ENCODE assay signal across 8 cellular contexts in genomic region chr11:43578346-43579170, GRCh38.
DNase-seq lines count a peak whose midpoint lies in the region; ATAC-seq and TF ChIP-seq lines count a peak whose summit lies in the region.

No MANE protein-coding gene starts in this region.

- intact Hi-C loops in CD4-positive, alpha-beta memory T cell (cut with micrococcal nuclease), result no loop called here
- intact Hi-C loops in colonic mucosa (cut with DNase I), result no loop called here

- H3K36me3 Mint-ChIP-seq in CD4-positive, alpha-beta memory T cell, result no peaks in the 10 kb centered on the region

- peak overlapping the region; percentile 59 to 88 (median 74) for H3K4me3 Mint-ChIP-seq in CD4-positive, alpha-beta memory T cell

- TF ChIP-seq CTCF in MM.1S (IDR thresholded peaks at IDR 0.05; ENCODE audit: low read length) (no peak), colonic mucosa (IDR thresholded peaks at IDR 0.05) (no peak)

- POLR2A ChIA-PET in CD4-positive, alpha-beta memory T cell (lab: Charles Lee; ENCODE audit: partially characterized antibody), result no interaction called here

- peaks cover 26 to 61% (median 41%) of the 10 kb centered on the region in 4 donors for H3K4me1 Mint-ChIP-seq in CD4-positive, alpha-beta memory T cell

- peaks cover 15% of the 10 kb centered on the region for H3K4me1 ChIP-seq in CD4-positive, alpha-beta memory T cell (ENCODE audit: insufficient read depth, low read length)
- H3K4me1 ChIP-seq in MM.1S (ENCODE audit: low read length) (peaks cover 14% of the 10 kb centered on the region), colonic mucosa (no peaks in the 10 kb centered on the region), neuron (ENCODE audit: insufficient read depth, low read length) (peaks cover 58% of the 10 kb centered on the region)

- no peaks in the 10 kb centered on the region for H3K9me3 ChIP-seq in CD4-positive, alpha-beta memory T cell (ENCODE audit: control insufficient read depth in 1 of 2, low read length in 2 of 2)
- no peaks in the 10 kb centered on the region for H3K9me3 ChIP-seq in MM.1S (replicated peaks; ENCODE audit: insufficient read depth, low read length)
- H3K9me3 ChIP-seq in colonic mucosa, result no peaks in the 10 kb centered on the region
- H3K9me3 ChIP-seq in neuron (ENCODE audit: low read length), result no peaks in the 10 kb centered on the region

- H3K27ac ChIP-seq in CD4-positive, alpha-beta memory T cell (ENCODE audit: low read depth, low read length), result no peak overlapping the region
- H3K27ac ChIP-seq in MM.1S (ENCODE audit: low read length), result no peak overlapping the region
- no peak overlapping the region for H3K27ac ChIP-seq in colonic mucosa

- DNase-seq in CD4-positive, alpha-beta memory T cell, result no peak
- DNase-seq in MM.1S (no peak), colonic mucosa (no peak)
- no peak for DNase-seq in effector CD4-positive, alpha-beta T cell

- H3K9ac ChIP-seq in MM.1S (ENCODE audit: low read length), result no peak overlapping the region
- H3K9ac ChIP-seq in colonic mucosa (ENCODE audit: low read depth in 2 of 2, low read length in 2 of 2), result no peak overlapping the region

- CTCF ChIA-PET in CD4-positive, alpha-beta memory T cell (lab: Charles Lee; ENCODE audit: partially characterized antibody), result interaction anchor here (0.7 kb wide), 1 partner anchor 13 kb away, joined by 3 read pairs; no protein-coding TSS in a partner anchor

- H3K27me3 ChIP-seq in CD4-positive, alpha-beta memory T cell (ENCODE audit: insufficient read depth, low read length), result peaks cover 71% of the 10 kb centered on the region
- H3K27me3 ChIP-seq in MM.1S (replicated peaks; ENCODE audit: insufficient read depth, low read length), result peaks cover 84% of the 10 kb centered on the region
- peaks cover 93% of the 10 kb centered on the region for H3K27me3 ChIP-seq in colonic mucosa
- peaks cover 69% of the 10 kb centered on the region for H3K27me3 ChIP-seq in neuron (ENCODE audit: insufficient read depth, low read length)

- no peak overlapping the region for H3K27ac Mint-ChIP-seq in CD4-positive, alpha-beta memory T cell

- H3K4me2 ChIP-seq in MM.1S (ENCODE audit: low read depth, low read length), result peak overlapping the region; percentile 96; the same call in 1 of the 2 replicates

- no peaks in the 10 kb centered on the region for H3K9me2 ChIP-seq in MM.1S (replicated peaks; ENCODE audit: insufficient read depth, low read length)

- peaks cover 0 to 9% (median 4%) of the 10 kb centered on the region in 8 donors for H3K9me3 Mint-ChIP-seq in CD4-positive, alpha-beta memory T cell

- H3F3A ChIP-seq in MM.1S (ENCODE audit: insufficient read depth, low read length), result no peaks in the 10 kb centered on the region

- H3K36me3 ChIP-seq in CD4-positive, alpha-beta memory T cell (ENCODE audit: insufficient read depth, low read length), result no peaks in the 10 kb centered on the region
- H3K36me3 ChIP-seq in MM.1S (replicated peaks; ENCODE audit: insufficient read depth, low read length), result no peaks in the 10 kb centered on the region
- no peaks in the 10 kb centered on the region for H3K36me3 ChIP-seq in colonic mucosa
- H3K36me3 ChIP-seq in neuron (ENCODE audit: insufficient read depth, low read length), result no peaks in the 10 kb centered on the region

- H2AFZ ChIP-seq in MM.1S (ENCODE audit: low read length) (no peak overlapping the region), neuron (ENCODE audit: low read depth, low read length) (no peak overlapping the region)

- H4K20me1 ChIP-seq in MM.1S (ENCODE audit: insufficient read depth, low read length), result no peaks in the 10 kb centered on the region

- peaks cover 64 to 70% of the 10 kb centered on the region in 2 donors for H3K27me3 Mint-ChIP-seq in CD4-positive, alpha-beta memory T cell

- ATAC-seq in GM21381 (IDR thresholded peaks at IDR 0.05; ENCODE audit: unreplicated experiment) (no peak), GM19452 (IDR thresholded peaks at IDR 0.05; ENCODE audit: unreplicated experiment) (no peak), HG03159 (IDR thresholded peaks at IDR 0.05; ENCODE audit: unreplicated experiment) (no peak)

- no peak overlapping the region for H3K4me3 ChIP-seq in CD4-positive, alpha-beta memory T cell (ENCODE audit: low read length in 2 of 2)
- H3K4me3 ChIP-seq in MM.1S (ENCODE audit: low read length) (peak overlapping the region; percentile 74), colonic mucosa (peak overlapping the region; percentile 38), neuron (ENCODE audit: low read length) (peak overlapping the region; percentile 53)

- H3K79me2 ChIP-seq in MM.1S (ENCODE audit: low read length), result no peaks in the 10 kb centered on the region

Comparison
In these comparisons a context has a peak if more than half of its experiments do, and no peak if none do; other contexts are left out.
1. H3K4me3 ChIP-seq: peak in MM.1S (single experiment), colonic mucosa (single experiment) and neuron (single experiment); none in CD4-positive, alpha-beta memory T cell (0 of 2).